ENCODE assay signal across 16 cellular contexts in the genomic region with DNA sequence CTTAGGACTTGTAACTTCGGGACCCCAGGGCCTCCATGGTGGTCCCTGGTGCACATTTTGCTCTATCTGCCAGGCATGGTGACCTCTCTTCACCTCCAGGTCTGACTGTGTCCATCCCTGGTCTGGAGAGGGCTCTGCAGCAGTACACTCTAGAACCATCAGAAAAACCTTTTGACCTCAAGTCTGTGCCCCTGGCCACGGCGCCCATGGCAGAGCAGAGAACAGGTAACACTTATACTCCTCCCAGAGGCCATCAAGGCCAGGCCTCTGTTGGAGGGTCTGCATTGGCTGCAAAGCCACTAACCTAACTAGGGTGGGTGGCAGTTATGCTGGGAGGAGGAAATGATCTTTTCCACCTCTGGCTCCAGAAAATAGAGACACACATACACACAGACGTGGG.
"Had no signal": no experiment of that assay in that cellular context is flagged by ENCODE, and none has a peak within 500 bp of the region (broad histone marks: within the 10 kb centered on the region; RNA-seq: fewer than 3 reads in every experiment).

No MANE protein-coding gene starts in this region.

- H3K27me3 ChIP-seq: heart left ventricle, neutrophil, suprapubic skin, thyroid gland had no signal

- H3K27ac ChIP-seq: coronary artery, heart left ventricle, neutrophil, suprapubic skin, thyroid gland had no signal

- H3K4me3 ChIP-seq: coronary artery, heart left ventricle, mucosa of descending colon, suprapubic skin, thyroid gland had no signal

- H3K9me3 Mint-ChIP-seq: naive thymus-derived CD8-positive, alpha-beta T cell; type B pancreatic cell had no signal

- H3K4me3 Mint-ChIP-seq: naive thymus-derived CD8-positive, alpha-beta T cell; type B pancreatic cell had no signal

- DNase-seq: effector memory CD4-positive, alpha-beta T cell; heart left ventricle; hippocampal formation; left colon; mucosa of descending colon; naive thymus-derived CD8-positive, alpha-beta T cell; posterior cingulate gyrus; small intestine; stimulated activated CD4-positive, alpha-beta T cell treated with anti-CD3 and anti-CD28 coated beads, Interleukin-2, amount 100 ng/mL, for 48 hours; stimulated activated naive CD8-positive, alpha-beta T cell treated with anti-CD3 and anti-CD28 coated beads, Interleukin-15, Interleukin-2, amounts not matched to agents 100 U/mL and 50 U/mL, for 24 hours; thyroid gland had no signal

- H3K27me3 Mint-ChIP-seq: naive thymus-derived CD8-positive, alpha-beta T cell; type B pancreatic cell had no signal

- H3K9me3 ChIP-seq: heart left ventricle, mucosa of descending colon, neutrophil, suprapubic skin, thyroid gland had no signal

- H3K27ac Mint-ChIP-seq: type B pancreatic cell had no signal

- ATAC-seq: esophagus mucosa; heart left ventricle; left colon; mucosa of descending colon; naive thymus-derived CD8-positive, alpha-beta T cell had no signal

- H3K4me1 ChIP-seq: heart left ventricle, suprapubic skin, thyroid gland had no signal
